In the genomic region with DNA sequence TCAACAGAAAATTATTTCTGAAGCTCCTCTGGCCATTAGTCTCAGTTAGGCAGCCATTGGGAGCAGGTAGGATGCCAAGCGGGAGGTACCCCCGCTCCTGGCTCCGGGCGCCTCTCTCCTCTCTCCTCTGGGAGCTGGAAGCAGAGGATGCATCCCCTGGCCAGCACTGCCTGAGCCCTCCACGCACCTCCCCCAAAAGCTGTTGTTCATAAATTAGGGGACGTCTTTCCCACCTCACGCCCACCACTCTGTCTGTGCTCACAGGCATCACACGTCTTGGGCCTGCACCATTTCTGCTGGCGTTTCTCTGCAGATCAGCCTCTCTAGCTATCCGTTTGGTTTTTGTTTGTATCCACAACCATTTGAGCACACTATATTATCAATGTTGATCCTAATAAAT, we compare ENCODE assay signal across 23 cellular contexts.
"Had no signal": no experiment of that assay in that cellular context is flagged by ENCODE, and none has a peak within 500 bp of the region (broad histone marks: within the 10 kb centered on the region; RNA-seq: fewer than 3 reads in every experiment).

No MANE protein-coding gene starts in this region.

- H3K9ac ChIP-seq: parathyroid adenoma had no signal

- H3K4me1 ChIP-seq: esophagus squamous epithelium, gastroesophageal sphincter, parathyroid adenoma, prostate gland, right lobe of liver, tibial artery, upper lobe of right lung, vagina had no signal

- H3K9me3 ChIP-seq: esophagus squamous epithelium, gastroesophageal sphincter, prostate gland, right lobe of liver, tibial artery, upper lobe of right lung, vagina had no signal

- DNase-seq: dorsolateral prefrontal cortex; effector memory CD4-positive, alpha-beta T cell; esophagus squamous epithelium; foreskin fibroblast; immature natural killer cell; kidney; left colon; mesendoderm; naive thymus-derived CD8-positive, alpha-beta T cell; occipital lobe; right lobe of liver; stimulated activated CD4-positive, alpha-beta T cell treated with anti-CD3 and anti-CD28 coated beads, Interleukin-4, amount 100 ng/mL, for 1 hour; stimulated activated CD8-positive, alpha-beta memory T cell treated with anti-CD3 and anti-CD28 coated beads, Interleukin-4, amount 100 ng/mL, for 48 hours; stimulated activated naive CD8-positive, alpha-beta T cell treated with anti-CD3 and anti-CD28 coated beads, Interleukin-15, Interleukin-2, amounts not matched to agents 100 U/mL and 50 U/mL, for 24 hours; tibial artery; upper lobe of right lung had no signal

- ATAC-seq: gastroesophageal sphincter; left colon; naive thymus-derived CD8-positive, alpha-beta T cell; right lobe of liver; stimulated activated effector memory CD8-positive, alpha-beta T cell treated with anti-CD3 and anti-CD28 coated beads, Interleukin-12 subunit alpha, Interleukin-12 subunit beta, amount 100 ng/mL, for 72 hours; stimulated activated naive CD8-positive, alpha-beta T cell treated with anti-CD3 and anti-CD28 coated beads, Interleukin-15, Interleukin-2, amounts not matched to agents 100 U/mL and 50 U/mL, for 24 hours; upper lobe of right lung had no signal

- H3K4me3 ChIP-seq: coronary artery, dorsolateral prefrontal cortex, esophagus squamous epithelium, gastroesophageal sphincter, prostate gland, right lobe of liver, tibial artery, upper lobe of right lung, vagina had no signal

- H2AFZ ChIP-seq: parathyroid adenoma had no signal

- H3K79me2 ChIP-seq: parathyroid adenoma had no signal

- FAIRE-seq: kidney had no signal

- H3K36me3 ChIP-seq: esophagus squamous epithelium, gastroesophageal sphincter, prostate gland, right lobe of liver, upper lobe of right lung, vagina had no signal

- H3K27me3 ChIP-seq: dorsolateral prefrontal cortex, esophagus squamous epithelium, gastroesophageal sphincter, right lobe of liver, tibial artery, upper lobe of right lung, vagina had no signal

- H3K27ac ChIP-seq: coronary artery, dorsolateral prefrontal cortex, epithelial cell of prostate, esophagus squamous epithelium, gastroesophageal sphincter, parathyroid adenoma, prostate gland, right lobe of liver, tibial artery, upper lobe of right lung, vagina had no signal
